ENCODE assay signal across 1 cellular context in the genomic region with DNA sequence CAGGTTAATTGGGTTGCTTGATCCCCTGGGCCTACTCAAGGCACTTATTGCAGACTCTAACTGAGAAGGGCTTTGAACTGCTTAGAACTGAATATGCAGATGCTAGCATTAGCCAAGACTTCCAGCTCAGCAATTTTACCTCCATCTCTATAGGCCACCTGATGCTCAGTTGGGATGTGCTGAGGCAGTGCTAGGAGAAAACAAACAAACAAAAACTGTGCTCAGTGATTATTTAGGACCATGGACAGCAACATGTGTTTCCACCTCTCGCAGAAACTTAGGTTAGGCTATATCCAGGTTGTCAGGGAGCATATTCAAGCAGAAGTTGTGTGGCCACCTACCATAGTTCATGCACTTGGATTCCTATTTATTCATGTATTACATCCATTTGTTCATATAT.
TF ChIP-seq lines count a peak whose summit lies in the region.

No MANE protein-coding gene starts in this region.

TF ChIP-seq in K562, 482 proteins besides CTCF, POLR2A, EP300 and RAD21 (continued from another document and continues in another):
- TF ChIP-seq, protein P1, sequence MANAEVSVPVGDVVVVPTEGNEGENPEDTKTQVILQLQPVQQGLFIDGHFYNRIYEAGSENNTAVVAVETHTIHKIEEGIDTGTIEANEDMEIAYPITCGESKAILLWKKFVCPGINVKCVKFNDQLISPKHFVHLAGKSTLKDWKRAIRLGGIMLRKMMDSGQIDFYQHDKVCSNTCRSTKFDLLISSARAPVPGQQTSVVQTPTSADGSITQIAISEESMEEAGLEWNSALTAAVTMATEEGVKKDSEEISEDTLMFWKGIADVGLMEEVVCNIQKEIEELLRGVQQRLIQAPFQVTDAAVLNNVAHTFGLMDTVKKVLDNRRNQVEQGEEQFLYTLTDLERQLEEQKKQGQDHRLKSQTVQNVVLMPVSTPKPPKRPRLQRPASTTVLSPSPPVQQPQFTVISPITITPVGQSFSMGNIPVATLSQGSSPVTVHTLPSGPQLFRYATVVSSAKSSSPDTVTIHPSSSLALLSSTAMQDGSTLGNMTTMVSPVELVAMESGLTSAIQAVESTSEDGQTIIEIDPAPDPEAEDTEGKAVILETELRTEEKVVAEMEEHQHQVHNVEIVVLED (CRISPR knock-in tag; IDR thresholded peaks at IDR 0.05): no peak
- TF ChIP-seq MIER1 (IDR thresholded peaks at IDR 0.05; ENCODE audit: low read depth) (peak; percentile 86), FOXA3 (CRISPR knock-in tag; conservative IDR thresholded peaks at IDR 0.05 in 1 of 2, IDR thresholded peaks at IDR 0.05 in 1 of 2) (no peak), ZNF133 (CRISPR knock-in tag; IDR thresholded peaks at IDR 0.05) (no peak), E2F3 (CRISPR knock-in tag; IDR thresholded peaks at IDR 0.05) (no peak), REST (CRISPR knock-in tag; IDR thresholded peaks at IDR 0.05; ENCODE audit: low read depth) (peak; percentile 91), ZNF707 (CRISPR knock-in tag; conservative IDR thresholded peaks at IDR 0.05) (no peak), MBD1 (CRISPR knock-in tag; IDR thresholded peaks at IDR 0.05) (no peak), ELK1 (CRISPR knock-in tag; IDR thresholded peaks at IDR 0.05) (no peak), ATF1 (CRISPR knock-in tag; IDR thresholded peaks at IDR 0.05) (no peak), ATF1 (tag; IDR thresholded peaks at IDR 0.05) (no peak), HMG20A (CRISPR knock-in tag; conservative IDR thresholded peaks at IDR 0.05) (no peak), PBX2 (CRISPR knock-in tag; IDR thresholded peaks at IDR 0.05; ENCODE audit: low read depth) (no peak), PBX2 (tag; conservative IDR thresholded peaks at IDR 0.05; ENCODE audit: low read depth) (no peak), ZBTB33 (CRISPR knock-in tag; IDR thresholded peaks at IDR 0.05) (no peak), PCBP2 (IDR thresholded peaks at IDR 0.05; ENCODE audit: low read depth, low read length, poor library complexity, severe bottlenecking) (no peak), EHMT2 (IDR thresholded peaks at IDR 0.05) (peak; percentile 94), AFF1 (IDR thresholded peaks at IDR 0.05; ENCODE audit: low read depth in 1 of 2, partially characterized antibody in 2 of 2) (peak in 1 of 2 experiments; percentile 46), MAZ (CRISPR knock-in tag; conservative IDR thresholded peaks at IDR 0.05 in 1 of 2, IDR thresholded peaks at IDR 0.05 in 1 of 2) (0 out of 4 replicates have a peak, but pooled peaks of 1 of the 2 experiments have one; percentile 40), BRD9 (IDR thresholded peaks at IDR 0.05; ENCODE audit: low read depth, partially characterized antibody) (no peak), CBFB (CRISPR knock-in tag; IDR thresholded peaks at IDR 0.05) (no peak), ZNF76 (CRISPR knock-in tag; IDR thresholded peaks at IDR 0.05; ENCODE audit: borderline replicate concordance) (no peak), ZKSCAN1 (IDR thresholded peaks at IDR 0.05; ENCODE audit: low read depth, low read length) (no peak)
- TF ChIP-seq, protein P2, sequence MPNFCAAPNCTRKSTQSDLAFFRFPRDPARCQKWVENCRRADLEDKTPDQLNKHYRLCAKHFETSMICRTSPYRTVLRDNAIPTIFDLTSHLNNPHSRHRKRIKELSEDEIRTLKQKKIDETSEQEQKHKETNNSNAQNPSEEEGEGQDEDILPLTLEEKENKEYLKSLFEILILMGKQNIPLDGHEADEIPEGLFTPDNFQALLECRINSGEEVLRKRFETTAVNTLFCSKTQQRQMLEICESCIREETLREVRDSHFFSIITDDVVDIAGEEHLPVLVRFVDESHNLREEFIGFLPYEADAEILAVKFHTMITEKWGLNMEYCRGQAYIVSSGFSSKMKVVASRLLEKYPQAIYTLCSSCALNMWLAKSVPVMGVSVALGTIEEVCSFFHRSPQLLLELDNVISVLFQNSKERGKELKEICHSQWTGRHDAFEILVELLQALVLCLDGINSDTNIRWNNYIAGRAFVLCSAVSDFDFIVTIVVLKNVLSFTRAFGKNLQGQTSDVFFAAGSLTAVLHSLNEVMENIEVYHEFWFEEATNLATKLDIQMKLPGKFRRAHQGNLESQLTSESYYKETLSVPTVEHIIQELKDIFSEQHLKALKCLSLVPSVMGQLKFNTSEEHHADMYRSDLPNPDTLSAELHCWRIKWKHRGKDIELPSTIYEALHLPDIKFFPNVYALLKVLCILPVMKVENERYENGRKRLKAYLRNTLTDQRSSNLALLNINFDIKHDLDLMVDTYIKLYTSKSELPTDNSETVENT (CRISPR knock-in tag; IDR thresholded peaks at IDR 0.05): no peak
- TF ChIP-seq, protein P3, sequence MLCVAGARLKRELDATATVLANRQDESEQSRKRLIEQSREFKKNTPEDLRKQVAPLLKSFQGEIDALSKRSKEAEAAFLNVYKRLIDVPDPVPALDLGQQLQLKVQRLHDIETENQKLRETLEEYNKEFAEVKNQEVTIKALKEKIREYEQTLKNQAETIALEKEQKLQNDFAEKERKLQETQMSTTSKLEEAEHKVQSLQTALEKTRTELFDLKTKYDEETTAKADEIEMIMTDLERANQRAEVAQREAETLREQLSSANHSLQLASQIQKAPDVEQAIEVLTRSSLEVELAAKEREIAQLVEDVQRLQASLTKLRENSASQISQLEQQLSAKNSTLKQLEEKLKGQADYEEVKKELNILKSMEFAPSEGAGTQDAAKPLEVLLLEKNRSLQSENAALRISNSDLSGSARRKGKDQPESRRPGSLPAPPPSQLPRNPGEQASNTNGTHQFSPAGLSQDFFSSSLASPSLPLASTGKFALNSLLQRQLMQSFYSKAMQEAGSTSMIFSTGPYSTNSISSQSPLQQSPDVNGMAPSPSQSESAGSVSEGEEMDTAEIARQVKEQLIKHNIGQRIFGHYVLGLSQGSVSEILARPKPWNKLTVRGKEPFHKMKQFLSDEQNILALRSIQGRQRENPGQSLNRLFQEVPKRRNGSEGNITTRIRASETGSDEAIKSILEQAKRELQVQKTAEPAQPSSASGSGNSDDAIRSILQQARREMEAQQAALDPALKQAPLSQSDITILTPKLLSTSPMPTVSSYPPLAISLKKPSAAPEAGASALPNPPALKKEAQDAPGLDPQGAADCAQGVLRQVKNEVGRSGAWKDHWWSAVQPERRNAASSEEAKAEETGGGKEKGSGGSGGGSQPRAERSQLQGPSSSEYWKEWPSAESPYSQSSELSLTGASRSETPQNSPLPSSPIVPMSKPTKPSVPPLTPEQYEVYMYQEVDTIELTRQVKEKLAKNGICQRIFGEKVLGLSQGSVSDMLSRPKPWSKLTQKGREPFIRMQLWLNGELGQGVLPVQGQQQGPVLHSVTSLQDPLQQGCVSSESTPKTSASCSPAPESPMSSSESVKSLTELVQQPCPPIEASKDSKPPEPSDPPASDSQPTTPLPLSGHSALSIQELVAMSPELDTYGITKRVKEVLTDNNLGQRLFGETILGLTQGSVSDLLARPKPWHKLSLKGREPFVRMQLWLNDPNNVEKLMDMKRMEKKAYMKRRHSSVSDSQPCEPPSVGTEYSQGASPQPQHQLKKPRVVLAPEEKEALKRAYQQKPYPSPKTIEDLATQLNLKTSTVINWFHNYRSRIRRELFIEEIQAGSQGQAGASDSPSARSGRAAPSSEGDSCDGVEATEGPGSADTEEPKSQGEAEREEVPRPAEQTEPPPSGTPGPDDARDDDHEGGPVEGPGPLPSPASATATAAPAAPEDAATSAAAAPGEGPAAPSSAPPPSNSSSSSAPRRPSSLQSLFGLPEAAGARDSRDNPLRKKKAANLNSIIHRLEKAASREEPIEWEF (CRISPR knock-in tag; IDR thresholded peaks at IDR 0.05): no peak
